In genomic region chr11:10750838-10751580, GRCh38 we compare ENCODE assay signal across 1 cellular context.
TF ChIP-seq lines count a peak whose summit lies in the region.

Gene CTR9 (plus strand): TSS chr11:10751246. CDS start chr11:10751413, 167 bp downstream.

TF ChIP-seq in HepG2, 621 proteins besides CTCF, POLR2A, EP300 and RAD21 (continued from another document and continues in another):
- TF ChIP-seq SOX6 (IDR thresholded peaks at IDR 0.05) (no peak), SOX6 (CRISPR knock-in tag; IDR thresholded peaks at IDR 0.05) (peak; percentile 79), PREB (CRISPR knock-in tag; IDR thresholded peaks at IDR 0.05) (no peak), RXRA (CRISPR knock-in tag; IDR thresholded peaks at IDR 0.05) (peak; percentile 62; the same call in 1 of the 2 replicates), ZNF17 (CRISPR knock-in tag; IDR thresholded peaks at IDR 0.05) (no peak), FOXO4 (CRISPR knock-in tag; conservative IDR thresholded peaks at IDR 0.05) (no peak), CREB1 (IDR thresholded peaks at IDR 0.05) (peak; percentile 74), CREB1 (CRISPR knock-in tag; IDR thresholded peaks at IDR 0.05) (peak; percentile 86), ZNF281 (CRISPR knock-in tag; IDR thresholded peaks at IDR 0.05; ENCODE audit: borderline replicate concordance) (no peak; the same call in 1 of the 2 replicates), ZNF83 (CRISPR knock-in tag; IDR thresholded peaks at IDR 0.05; ENCODE audit: borderline replicate concordance) (no peak), SRSF4 (IDR thresholded peaks at IDR 0.05; ENCODE audit: low read depth, low read length, poor library complexity, severe bottlenecking) (no peak), MIXL1 (CRISPR knock-in tag; IDR thresholded peaks at IDR 0.05) (peak; percentile 73), ZNF839 (CRISPR knock-in tag; IDR thresholded peaks at IDR 0.05; ENCODE audit: borderline replicate concordance) (peak; percentile 92; the same call in 1 of the 2 replicates), ZNF260 (CRISPR knock-in tag; IDR thresholded peaks at IDR 0.05; ENCODE audit: borderline replicate concordance, low read depth) (no peak), NRL (CRISPR knock-in tag; IDR thresholded peaks at IDR 0.05; ENCODE audit: borderline replicate concordance) (no peak; the same call in none of the 2 replicates), ZNF256 (CRISPR knock-in tag; conservative IDR thresholded peaks at IDR 0.05) (peak; percentile 63; the same call in 1 of the 2 replicates), LRRFIP1 (CRISPR knock-in tag; conservative IDR thresholded peaks at IDR 0.05) (no peak), EED (CRISPR knock-in tag; IDR thresholded peaks at IDR 0.05) (no peak), MTF1 (CRISPR knock-in tag; IDR thresholded peaks at IDR 0.05) (no peak), SETDB1 (CRISPR knock-in tag; IDR thresholded peaks at IDR 0.05; ENCODE audit: borderline replicate concordance) (peak; percentile 88; the same call in 1 of the 2 replicates), ZNF883 (CRISPR knock-in tag; IDR thresholded peaks at IDR 0.05; ENCODE audit: not compliant biosample characterization) (peak; percentile 94), FOXA3 (CRISPR knock-in tag; IDR thresholded peaks at IDR 0.05) (peak; percentile 63), XRCC5 (optimal IDR thresholded peaks at IDR 0.05; ENCODE audit: low read length) (peak; percentile 83), ZNF7 (CRISPR knock-in tag; IDR thresholded peaks at IDR 0.05) (no peak), ZNF784 (CRISPR knock-in tag; IDR thresholded peaks at IDR 0.05; ENCODE audit: borderline replicate concordance) (peak; percentile 68; the same call in 1 of the 2 replicates), PRDM4 (CRISPR knock-in tag; IDR thresholded peaks at IDR 0.05; ENCODE audit: borderline replicate concordance) (0 out of 2 replicates have a peak, but pooled peaks have one; percentile 22), PCBP2 (optimal IDR thresholded peaks at IDR 0.05; ENCODE audit: low read depth, low read length, poor library complexity, severe bottlenecking) (no peak), SKIL (CRISPR knock-in tag; IDR thresholded peaks at IDR 0.05; ENCODE audit: borderline replicate concordance) (no peak), NFAT5 (CRISPR knock-in tag; IDR thresholded peaks at IDR 0.05) (peak; percentile 54; the same call in 1 of the 2 replicates), ZNF543 (CRISPR knock-in tag; IDR thresholded peaks at IDR 0.05) (peak; percentile 92), MXD4 (CRISPR knock-in tag; IDR thresholded peaks at IDR 0.05) (peak; percentile 80), ETV6 (CRISPR knock-in tag; conservative IDR thresholded peaks at IDR 0.05) (no peak), ZIK1 (CRISPR knock-in tag; IDR thresholded peaks at IDR 0.05; ENCODE audit: borderline replicate concordance, low read depth) (peak; percentile 56), PTBP1 (IDR thresholded peaks at IDR 0.05; ENCODE audit: low read depth, low read length, poor library complexity, severe bottlenecking) (no peak), NFKB2 (CRISPR knock-in tag; IDR thresholded peaks at IDR 0.05; ENCODE audit: borderline replicate concordance) (peak; percentile 69; the same call in 1 of the 2 replicates), ZNF652 (CRISPR knock-in tag; IDR thresholded peaks at IDR 0.05; ENCODE audit: borderline replicate concordance, low read depth) (no peak), ATF3 (CRISPR knock-in tag; IDR thresholded peaks at IDR 0.05) (peak; percentile 28; the same call in 1 of the 2 replicates), DMAP1 (CRISPR knock-in tag; IDR thresholded peaks at IDR 0.05) (peak; percentile 95)
